In genomic region chr15:64651573-64652260, GRCh38 we compare ENCODE assay signal across 8 cellular contexts.
A peak's percentile ranks its signal among the peaks of the same experiment; 100 is the strongest.
DNase-seq lines count a peak whose midpoint lies in the region; ATAC-seq, FAIRE-seq and TF ChIP-seq lines count a peak whose summit lies in the region.

No MANE protein-coding gene starts in this region.

- CTCF ChIA-PET in mammary epithelial cell (lab: Charles Lee; ENCODE audit: low non-redundant PET): no interaction called here

- dilution Hi-C loops in mammary epithelial cell (cut with HindIII; ENCODE audit: low sequenced_read_pairs): no loop called here

- H3K4me1 ChIP-seq in mammary epithelial cell (ENCODE audit: insufficient read depth, low read length) (no peaks in the 10 kb centered on the region), esophagus muscularis mucosa (peaks cover 0 to 28% (median 10%) of the 10 kb centered on the region in 4 donors)

- no peak overlapping the region for H2AFZ ChIP-seq in mammary epithelial cell (ENCODE audit: low read depth, low read length)

- no peak for TF ChIP-seq POLR2A in esophagus muscularis mucosa (IDR thresholded peaks at IDR 0.05; ENCODE audit: low read depth)

- WGBS in mammary epithelial cell (ENCODE audit: low coverage, missing lambda C conversion rate): 90% methylated on average over 4 of the region's 4 CpGs
- WGBS in esophagus muscularis mucosa: 75% methylated on average over 4 of the region's 4 CpGs

- DNase-seq in RCC 7860 (ENCODE audit: low spot score): peak; percentile 10
- peak; percentile 20 for DNase-seq in mammary epithelial cell
- DNase-seq in stimulated activated CD4-positive, alpha-beta T cell treated with anti-CD3 and anti-CD28 coated beads, Interleukin-1b, Interleukin-23, amount 100 ng/mL, for 24 hours (ENCODE audit: low read depth in 4 of 4, low spot score in 1 of 4): peak in 3 of 4 experiments; percentile 7 to 12 (median 7)
- DNase-seq in HUDEP-2 (lab: John Stamatoyannopoulos, UW; ENCODE audit: unreplicated experiment in 76 of 76): no peak
- DNase-seq in COLO829 (ENCODE audit: low spot score): no peak
- no peak for DNase-seq in esophagus muscularis mucosa (ENCODE audit: extremely low spot score)

- H3K27me3 ChIP-seq in mammary epithelial cell (ENCODE audit: insufficient read depth, low read length) (no peaks in the 10 kb centered on the region), esophagus muscularis mucosa (no peaks in the 10 kb centered on the region)

- H3K4me3 ChIP-seq in mammary epithelial cell (replicated peaks in 1 of 3; ENCODE audit: insufficient read depth in 1 of 3, low read depth in 2 of 3, low read length in 3 of 3): no peak overlapping the region
- H3K4me3 ChIP-seq in esophagus muscularis mucosa: no peak overlapping the region

- H3K9ac ChIP-seq in mammary epithelial cell (ENCODE audit: insufficient read depth, low read length): no peak overlapping the region

- H3K9me3 ChIP-seq in mammary epithelial cell (replicated peaks; ENCODE audit: insufficient read depth, low read length): no peaks in the 10 kb centered on the region
- no peaks in the 10 kb centered on the region for H3K9me3 ChIP-seq in esophagus muscularis mucosa

- TF ChIP-seq CTCF in mammary epithelial cell (conservative IDR thresholded peaks at IDR 0.05 in 1 of 2, IDR thresholded peaks at IDR 0.05 in 1 of 2; ENCODE audit: extremely low read depth in 1 of 2, insufficient read depth in 1 of 2, low read depth in 1 of 2, low read length in 2 of 2) (no peak), esophagus muscularis mucosa (IDR thresholded peaks at IDR 0.05) (no peak)

- FAIRE-seq in RCC 7860 (lab: Jason Lieb, UNC): no peak

- H3K36me3 ChIP-seq in mammary epithelial cell (ENCODE audit: insufficient read depth, low read length) (no peaks in the 10 kb centered on the region), esophagus muscularis mucosa (no peaks in the 10 kb centered on the region)

- TF ChIP-seq EP300 in esophagus muscularis mucosa (IDR thresholded peaks at IDR 0.05): no peak

- intact Hi-C loops in mammary epithelial cell (cut with micrococcal nuclease): loop anchor here (2.0 to 10.0 kb wide), 2 partner anchors 225 to 437 kb away; no protein-coding TSS in a partner anchor
- intact Hi-C loops in esophagus muscularis mucosa (cut with DNase I): no loop called here

- H3K79me2 ChIP-seq in mammary epithelial cell (ENCODE audit: insufficient read depth, low read length): peaks cover 13% of the 10 kb centered on the region

- in situ Hi-C loops in mammary epithelial cell (cut with MboI; ENCODE audit: low sequenced_read_pairs in 2 of 2): no loop called here

- H4K20me1 ChIP-seq in mammary epithelial cell (ENCODE audit: insufficient read depth, low read length): no peaks in the 10 kb centered on the region

- ATAC-seq in GM19043 (IDR thresholded peaks at IDR 0.05; ENCODE audit: low read depth, unreplicated experiment) (peak; percentile 88), HG03066 (IDR thresholded peaks at IDR 0.05; ENCODE audit: low read depth, unreplicated experiment) (peak; percentile 78)

- H3K27ac ChIP-seq in mammary epithelial cell (ENCODE audit: insufficient read depth, low read depth, low read length): no peak overlapping the region
- H3K27ac ChIP-seq in esophagus muscularis mucosa (replicated peaks in 1 of 4): no peak overlapping the region

- no peak overlapping the region for H3K4me2 ChIP-seq in mammary epithelial cell (ENCODE audit: insufficient read depth, low read depth, low read length)

- BruUV-seq in mammary epithelial cell (replicated peaks; lab: Mats Ljungman, UMichigan): no TSS peak

Comparison
In these comparisons a context has a peak if more than half of its experiments do, and no peak if none do; other contexts are left out.
1. DNase-seq: peak in RCC 7860 (single experiment), mammary epithelial cell (single experiment) and stimulated activated CD4-positive, alpha-beta T cell treated with anti-CD3 and anti-CD28 coated beads, Interleukin-1b, Interleukin-23, amount 100 ng/mL, for 24 hours (3 of 4); none in HUDEP-2 (0 of 76), COLO829 (single experiment) and esophagus muscularis mucosa (single experiment).